In genomic region chr4:67104145-67104544, GRCh38 we compare ENCODE assay signal across 23 cellular contexts.
DNase-seq lines count a peak whose midpoint lies in the region; ATAC-seq and TF ChIP-seq lines count a peak whose summit lies in the region.
"Had no signal": no experiment of that assay in that cellular context is flagged by ENCODE, and none has a peak within 500 bp of the region (broad histone marks: within the 10 kb centered on the region; RNA-seq: fewer than 3 reads in every experiment).

No MANE protein-coding gene starts in this region.

- peak overlapping the region; percentile 34 for H2AFZ ChIP-seq in neural progenitor cell (replicated peaks)

- no peak overlapping the region for H3K9ac ChIP-seq in neural progenitor cell
- H3K9ac ChIP-seq: BLaER1, SK-N-SH had no signal

- H3K27ac Mint-ChIP-seq in chondrocyte (ENCODE audit: unreplicated experiment): no peak overlapping the region
- H3K27ac Mint-ChIP-seq in neural progenitor cell: peak overlapping the region; percentile 48
- H3K27ac Mint-ChIP-seq: activated CD4-positive, alpha-beta T cell treated with anti-CD3 and anti-CD28 coated beads, Interleukin-2, amount 10 ng/mL, durations not matched to agents 7 days and 5 days; activated naive CD4-positive, alpha-beta T cell treated with anti-CD3 and anti-CD28 coated beads for 36 hours; activated T-cell treated with anti-CD3 and anti-CD28 coated beads, Interleukin-2, amount 50 U/mL, for 72 hours; IgD-negative memory B cell; stimulated activated memory B cell treated with anti-CD40 and anti-IgM and Interleukin-4, amounts not matched to agents 10 μg/mL and 1 μg/mL and 100 μg/mL, for 72 hours had no signal

- H4K20me1 ChIP-seq in neural progenitor cell (ENCODE audit: low read depth): no peaks in the 10 kb centered on the region
- H4K20me1 ChIP-seq: BLaER1 had no signal

- H3K9me3 Mint-ChIP-seq in chondrocyte (ENCODE audit: low read depth) (no peaks in the 10 kb centered on the region), neural progenitor cell (no peaks in the 10 kb centered on the region)
- H3K9me3 Mint-ChIP-seq: activated CD4-positive, alpha-beta T cell treated with anti-CD3 and anti-CD28 coated beads, Interleukin-2, amount 10 ng/mL, durations not matched to agents 7 days and 5 days; activated naive CD4-positive, alpha-beta T cell treated with anti-CD3 and anti-CD28 coated beads for 36 hours; IgD-negative memory B cell; stimulated activated memory B cell treated with anti-CD40 and anti-IgM and Interleukin-4, amounts not matched to agents 10 μg/mL and 1 μg/mL and 100 μg/mL, for 72 hours had no signal

- H3K27ac ChIP-seq in neural progenitor cell: no peak overlapping the region
- H3K27ac ChIP-seq: BLaER1, spleen had no signal

- H3K36me3 ChIP-seq in neural progenitor cell: no peaks in the 10 kb centered on the region
- H3K36me3 ChIP-seq: BLaER1, spleen had no signal

- no peaks in the 10 kb centered on the region for H3K27me3 ChIP-seq in neural progenitor cell
- H3K27me3 ChIP-seq: BLaER1, spleen had no signal

- H3K4me1 Mint-ChIP-seq in chondrocyte (ENCODE audit: low read depth): no peaks in the 10 kb centered on the region
- peaks cover 26% of the 10 kb centered on the region for H3K4me1 Mint-ChIP-seq in neural progenitor cell
- H3K4me1 Mint-ChIP-seq: activated CD4-positive, alpha-beta T cell treated with anti-CD3 and anti-CD28 coated beads, Interleukin-2, amount 10 ng/mL, durations not matched to agents 7 days and 5 days; IgD-negative memory B cell; stimulated activated memory B cell treated with anti-CD40 and anti-IgM and Interleukin-4, amounts not matched to agents 10 μg/mL and 1 μg/mL and 100 μg/mL, for 72 hours had no signal

- no peaks in the 10 kb centered on the region for H3K27me3 Mint-ChIP-seq in chondrocyte (ENCODE audit: low read depth)
- no peaks in the 10 kb centered on the region for H3K27me3 Mint-ChIP-seq in neural progenitor cell (ENCODE audit: insufficient read depth, low read depth)
- H3K27me3 Mint-ChIP-seq: activated CD4-positive, alpha-beta T cell treated with anti-CD3 and anti-CD28 coated beads, Interleukin-2, amount 10 ng/mL, durations not matched to agents 7 days and 5 days; stimulated activated memory B cell treated with anti-CD40 and anti-IgM and Interleukin-4, amounts not matched to agents 10 μg/mL and 1 μg/mL and 100 μg/mL, for 72 hours had no signal

- H3K4me2 ChIP-seq in neural progenitor cell: peak overlapping the region; percentile 13
- H3K4me2 ChIP-seq: BLaER1, SK-N-SH had no signal

- peaks cover 3% of the 10 kb centered on the region for H3K4me1 ChIP-seq in neural progenitor cell
- H3K4me1 ChIP-seq: BLaER1, spleen had no signal

- no peak overlapping the region for H3K4me3 ChIP-seq in neural progenitor cell
- H3K4me3 ChIP-seq: BLaER1, spleen had no signal

- ATAC-seq in GM21723 (IDR thresholded peaks at IDR 0.05; ENCODE audit: unreplicated experiment) (no peak), GM18868 (IDR thresholded peaks at IDR 0.05; ENCODE audit: unreplicated experiment) (no peak)
- ATAC-seq: activated T-cell treated with anti-CD3 and anti-CD28 coated beads, Interleukin-2, amount 50 U/mL, for 72 hours; left ventricle myocardium superior had no signal

- no peaks in the 10 kb centered on the region for H3K9me3 ChIP-seq in neural progenitor cell (ENCODE audit: low read depth)
- H3K9me3 ChIP-seq: BLaER1, SK-N-SH, spleen had no signal

- peak; percentile 33 for DNase-seq in DMS153 treated with DMSO at 0.1 percent for 48 hours (lab: John Stamatoyannopoulos, UW; ENCODE audit: unreplicated experiment)
- peak; percentile 47 for DNase-seq in NCI-H2107 treated with DMSO at 0.1 percent for 48 hours (lab: John Stamatoyannopoulos, UW; ENCODE audit: unreplicated experiment)
- DNase-seq in chondrocyte (ENCODE audit: low spot score): peak; percentile 44
- DNase-seq in neural progenitor cell (ENCODE audit: low spot score): peak; percentile 27
- DNase-seq in stimulated activated CD4-positive, alpha-beta T cell treated with anti-CD3 and anti-CD28 coated beads, Interleukin-12 subunit alpha, Interleukin-12 subunit beta, amount 100 ng/mL, for 4 hours: no peak
- DNase-seq: activated CD4-positive, alpha-beta T cell treated with anti-CD3 and anti-CD28 coated beads, Interleukin-2, amount 10 ng/mL, durations not matched to agents 7 days and 5 days; activated naive CD4-positive, alpha-beta T cell treated with anti-CD3 and anti-CD28 coated beads for 36 hours; activated T-cell treated with anti-CD3 and anti-CD28 coated beads, Interleukin-2, amount 50 U/mL, for 72 hours; amygdala; COR-L47; islet precursor cell; left ventricle myocardium superior; NCI-H1436; NCI-H748 treated with DMSO at 0.1 percent for 48 hours; SK-N-SH; spleen; stimulated activated CD4-positive, alpha-beta T cell treated with anti-CD3 and anti-CD28 coated beads, Interleukin-4, amount 100 ng/mL, for 1 hour; T-helper 2 cell had no signal

- H3K4me3 Mint-ChIP-seq in chondrocyte (ENCODE audit: unreplicated experiment) (no peak overlapping the region), neural progenitor cell (no peak overlapping the region)
- H3K4me3 Mint-ChIP-seq: activated CD4-positive, alpha-beta T cell treated with anti-CD3 and anti-CD28 coated beads, Interleukin-2, amount 10 ng/mL, durations not matched to agents 7 days and 5 days; activated naive CD4-positive, alpha-beta T cell treated with anti-CD3 and anti-CD28 coated beads for 36 hours; activated T-cell treated with anti-CD3 and anti-CD28 coated beads, Interleukin-2, amount 50 U/mL, for 72 hours; IgD-negative memory B cell; stimulated activated memory B cell treated with anti-CD40 and anti-IgM and Interleukin-4, amounts not matched to agents 10 μg/mL and 1 μg/mL and 100 μg/mL, for 72 hours had no signal

- no peaks in the 10 kb centered on the region for H3K79me2 ChIP-seq in neural progenitor cell (ENCODE audit: low read depth)

- TF ChIP-seq CTCF in chondrocyte (IDR thresholded peaks at IDR 0.05): no peak
- no peak for TF ChIP-seq CTCF in neural progenitor cell (IDR thresholded peaks at IDR 0.05)

- no peaks in the 10 kb centered on the region for H3F3A ChIP-seq in neural progenitor cell (ENCODE audit: low read depth)

- H3K36me3 Mint-ChIP-seq in chondrocyte (ENCODE audit: low read depth): no peaks in the 10 kb centered on the region
- H3K36me3 Mint-ChIP-seq in neural progenitor cell: no peaks in the 10 kb centered on the region
- H3K36me3 Mint-ChIP-seq: IgD-negative memory B cell; stimulated activated memory B cell treated with anti-CD40 and anti-IgM and Interleukin-4, amounts not matched to agents 10 μg/mL and 1 μg/mL and 100 μg/mL, for 72 hours had no signal
